Comparison of ENCODE assay signal across 8 cellular contexts in the genomic region with DNA sequence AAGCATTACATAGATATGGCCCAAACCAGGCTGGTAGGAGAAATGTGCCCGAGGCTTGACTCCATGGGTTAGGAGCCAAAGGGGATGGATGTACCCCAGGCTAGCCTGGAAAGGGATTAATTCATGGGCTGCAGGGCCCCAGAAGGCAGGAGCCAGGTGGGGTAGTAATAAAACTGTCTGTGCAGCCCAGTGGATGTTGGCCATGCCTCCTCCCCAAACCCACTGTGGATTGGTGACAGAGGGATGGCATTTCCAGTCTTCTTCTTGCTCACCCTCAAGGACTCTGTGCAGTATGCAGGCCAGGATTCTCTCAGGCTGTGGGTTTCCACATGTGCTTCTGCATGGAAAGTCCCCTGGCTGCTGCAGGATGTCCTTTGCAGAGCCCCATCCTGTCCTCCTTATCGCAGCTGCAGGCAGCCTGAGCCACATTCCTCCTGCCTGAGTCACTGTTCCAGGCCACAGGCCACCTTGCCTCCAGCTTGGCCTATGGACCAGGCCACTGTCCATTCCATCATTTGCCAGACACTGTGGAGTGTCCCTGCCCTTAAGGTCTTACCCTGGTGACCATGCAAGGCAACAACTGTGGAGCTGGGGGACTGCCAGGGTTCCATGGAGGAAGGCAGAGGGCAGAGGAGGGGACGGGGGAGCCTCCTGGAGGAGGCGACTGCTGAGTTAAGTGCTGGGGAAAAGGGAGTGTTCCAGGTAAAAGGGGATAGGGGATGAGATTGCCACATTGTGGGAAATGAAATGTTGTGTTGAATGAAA. TPM values are rescaled to one million over a fixed set of nuclear protein-coding genes. Genes with fewer than 3 reads are reported as not detected.
A peak's percentile ranks its signal among the peaks of the same experiment; 100 is the strongest.
DNase-seq lines count a peak whose midpoint lies in the region; ATAC-seq, FAIRE-seq and TF ChIP-seq lines count a peak whose summit lies in the region.

No MANE protein-coding gene starts in this region.

- TF ChIP-seq CTCF in A549 (IDR thresholded peaks at IDR 0.05): no peak
- no peak for TF ChIP-seq CTCF in heart right ventricle (IDR thresholded peaks at IDR 0.05)

- peak overlapping the region; percentile 82 to 96 for H3K27ac ChIP-seq in A549
- peak overlapping the region in 9 of 10 donors; percentile 56 to 76 (median 70) for H3K27ac ChIP-seq in heart right ventricle

- ATAC-seq in A549 (peak; percentile 83), SK-N-SH treated with all-trans-retinoic acid at 6 μM for 48 hours (peak; percentile 94), heart right ventricle (peak; percentile 83 to 97 (median 93))
- ATAC-seq in stimulated activated naive CD8-positive, alpha-beta T cell treated with anti-CD3 and anti-CD28 coated beads, Interleukin-15, Interleukin-2, amounts not matched to agents 100 U/mL and 50 U/mL, for 24 hours: peak; percentile 32

- H3K4me3 ChIP-seq in A549 (no peak overlapping the region), heart right ventricle (no peak overlapping the region)

- no peak for FAIRE-seq in A549 (lab: Jason Lieb, UNC)
- FAIRE-seq in H54 (lab: Jason Lieb, UNC): peak; percentile 87

- no peaks in the 10 kb centered on the region for H3K27me3 ChIP-seq in heart right ventricle

- no peak for TF ChIP-seq RAD21 in A549 (conservative IDR thresholded peaks at IDR 0.05 in 1 of 2, IDR thresholded peaks at IDR 0.05 in 1 of 2)

- 49% methylated on average over 3 of the region's 4 CpGs for WGBS in A549 (ENCODE audit: missing lambda C conversion rate)
- WGBS in heart right ventricle, 2 donors: 56 to 58% methylated on average over 4 of the region's 4 CpGs

- peak; percentile 43 to 79 for DNase-seq in A549 (ENCODE audit: low read depth in 1 of 2, low spot score in 1 of 2)
- DNase-seq in H54 (ENCODE audit: insufficient read length, low spot score): peak; percentile 45
- DNase-seq in heart right ventricle: peak; percentile 65 to 77
- peak; percentile 9 for DNase-seq in stimulated activated naive CD8-positive, alpha-beta T cell treated with anti-CD3 and anti-CD28 coated beads, Interleukin-15, Interleukin-2, amounts not matched to agents 100 U/mL and 50 U/mL, for 24 hours
- no peak for DNase-seq in stimulated activated CD8-positive, alpha-beta memory T cell treated with anti-CD3 and anti-CD28 coated beads, Interleukin-4, amount 100 ng/mL, for 48 hours
- DNase-seq in SHP77 (lab: John Stamatoyannopoulos, UW): no peak
- DNase-seq in NCI-H2227 (lab: John Stamatoyannopoulos, UW; ENCODE audit: unreplicated experiment): no peak

- no peaks in the 10 kb centered on the region for H3K36me3 ChIP-seq in heart right ventricle

- H3K9me3 ChIP-seq in A549 (no peaks in the 10 kb centered on the region), heart right ventricle (no peaks in the 10 kb centered on the region)

- CTCF ChIA-PET in A549 (lab: Yijun Ruan, JAX): no interaction called here

- peak overlapping the region; percentile 57 for H3K4me2 ChIP-seq in A549

- intact Hi-C loops in heart right ventricle (cut with DNase I): loop anchor here in 2 of 10 donors (5.0 kb wide), 2 partner anchors 38 to 882 kb away; a partner anchor contains a TSS

- TF ChIP-seq POLR2A in A549 (IDR thresholded peaks at IDR 0.05; ENCODE audit: low read length) (no peak), H54 (IDR thresholded peaks at IDR 0.05; ENCODE audit: low read depth, low read length) (no peak)

- POLR2A ChIA-PET in A549 (lab: Yijun Ruan, JAX): no interaction called here

- H3K4me1 ChIP-seq in A549: peaks cover 86% of the 10 kb centered on the region
- H3K4me1 ChIP-seq in heart right ventricle: peaks cover 12 to 64% (median 53%) of the 10 kb centered on the region in 9 donors

- 0 out of 5 replicates have a peak, but pooled peaks of 1 of the 2 experiments have one; percentile 9 for TF ChIP-seq EP300 in A549 (IDR thresholded peaks at IDR 0.05)

TF ChIP-seq in A549, 52 proteins besides CTCF, POLR2A, EP300 and RAD21 (continues in another document):
- TF ChIP-seq HOXA7 (CRISPR knock-in tag; IDR thresholded peaks at IDR 0.05) (no peak), ZC3H11A (IDR thresholded peaks at IDR 0.05) (no peak), JUNB (IDR thresholded peaks at IDR 0.05) (0 out of 2 replicates have a peak, but pooled peaks have one; percentile 26), FOSL2 (IDR thresholded peaks at IDR 0.05) (peak; percentile 52; the same call in 1 of the 2 replicates), FOSL2 (CRISPR knock-in tag; IDR thresholded peaks at IDR 0.05) (peak; percentile 66), CEBPB (IDR thresholded peaks at IDR 0.05) (0 out of 4 replicates have a peak, but pooled peaks of 1 of the 2 experiments have one; percentile 0), GATA3 (IDR thresholded peaks at IDR 0.05; ENCODE audit: borderline replicate concordance) (peak; percentile 60; the same call in 1 of the 2 replicates)
- TF ChIP-seq, protein P1, sequence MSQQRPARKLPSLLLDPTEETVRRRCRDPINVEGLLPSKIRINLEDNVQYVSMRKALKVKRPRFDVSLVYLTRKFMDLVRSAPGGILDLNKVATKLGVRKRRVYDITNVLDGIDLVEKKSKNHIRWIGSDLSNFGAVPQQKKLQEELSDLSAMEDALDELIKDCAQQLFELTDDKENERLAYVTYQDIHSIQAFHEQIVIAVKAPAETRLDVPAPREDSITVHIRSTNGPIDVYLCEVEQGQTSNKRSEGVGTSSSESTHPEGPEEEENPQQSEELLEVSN (IDR thresholded peaks at IDR 0.05; ENCODE audit: borderline replicate concordance, low read depth): peak; percentile 34; the same call in 1 of the 2 replicates
- TF ChIP-seq, protein P2, sequence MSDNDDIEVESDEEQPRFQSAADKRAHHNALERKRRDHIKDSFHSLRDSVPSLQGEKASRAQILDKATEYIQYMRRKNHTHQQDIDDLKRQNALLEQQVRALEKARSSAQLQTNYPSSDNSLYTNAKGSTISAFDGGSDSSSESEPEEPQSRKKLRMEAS (IDR thresholded peaks at IDR 0.05): peak; percentile 71

TF ChIP-seq in SK-N-SH treated with all-trans-retinoic acid at 6 μM for 48 hours, 23 proteins besides CTCF, POLR2A, EP300 and RAD21 (continues in another document):
- no peak for TF ChIP-seq BACH2 (CRISPR knock-in tag; IDR thresholded peaks at IDR 0.05; ENCODE audit: borderline replicate concordance)
- TF ChIP-seq ZNF8 (CRISPR knock-in tag; IDR thresholded peaks at IDR 0.05): no peak
- TF ChIP-seq, protein P3, sequence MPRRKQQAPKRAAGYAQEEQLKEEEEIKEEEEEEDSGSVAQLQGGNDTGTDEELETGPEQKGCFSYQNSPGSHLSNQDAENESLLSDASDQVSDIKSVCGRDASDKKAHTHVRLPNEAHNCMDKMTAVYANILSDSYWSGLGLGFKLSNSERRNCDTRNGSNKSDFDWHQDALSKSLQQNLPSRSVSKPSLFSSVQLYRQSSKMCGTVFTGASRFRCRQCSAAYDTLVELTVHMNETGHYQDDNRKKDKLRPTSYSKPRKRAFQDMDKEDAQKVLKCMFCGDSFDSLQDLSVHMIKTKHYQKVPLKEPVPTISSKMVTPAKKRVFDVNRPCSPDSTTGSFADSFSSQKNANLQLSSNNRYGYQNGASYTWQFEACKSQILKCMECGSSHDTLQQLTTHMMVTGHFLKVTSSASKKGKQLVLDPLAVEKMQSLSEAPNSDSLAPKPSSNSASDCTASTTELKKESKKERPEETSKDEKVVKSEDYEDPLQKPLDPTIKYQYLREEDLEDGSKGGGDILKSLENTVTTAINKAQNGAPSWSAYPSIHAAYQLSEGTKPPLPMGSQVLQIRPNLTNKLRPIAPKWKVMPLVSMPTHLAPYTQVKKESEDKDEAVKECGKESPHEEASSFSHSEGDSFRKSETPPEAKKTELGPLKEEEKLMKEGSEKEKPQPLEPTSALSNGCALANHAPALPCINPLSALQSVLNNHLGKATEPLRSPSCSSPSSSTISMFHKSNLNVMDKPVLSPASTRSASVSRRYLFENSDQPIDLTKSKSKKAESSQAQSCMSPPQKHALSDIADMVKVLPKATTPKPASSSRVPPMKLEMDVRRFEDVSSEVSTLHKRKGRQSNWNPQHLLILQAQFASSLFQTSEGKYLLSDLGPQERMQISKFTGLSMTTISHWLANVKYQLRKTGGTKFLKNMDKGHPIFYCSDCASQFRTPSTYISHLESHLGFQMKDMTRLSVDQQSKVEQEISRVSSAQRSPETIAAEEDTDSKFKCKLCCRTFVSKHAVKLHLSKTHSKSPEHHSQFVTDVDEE (CRISPR knock-in tag; IDR thresholded peaks at IDR 0.05): no peak
- TF ChIP-seq CSDC2 (CRISPR knock-in tag; IDR thresholded peaks at IDR 0.05): no peak
- TF ChIP-seq ISL1 (CRISPR knock-in tag; IDR thresholded peaks at IDR 0.05): no peak
- no peak for TF ChIP-seq PPARA (CRISPR knock-in tag; IDR thresholded peaks at IDR 0.05; ENCODE audit: borderline replicate concordance)
- TF ChIP-seq OSR1 (CRISPR knock-in tag; IDR thresholded peaks at IDR 0.05): no peak
- TF ChIP-seq SNAI2 (CRISPR knock-in tag; IDR thresholded peaks at IDR 0.05): no peak
- TF ChIP-seq ZFP30 (CRISPR knock-in tag; IDR thresholded peaks at IDR 0.05): no peak
- TF ChIP-seq, protein P4, sequence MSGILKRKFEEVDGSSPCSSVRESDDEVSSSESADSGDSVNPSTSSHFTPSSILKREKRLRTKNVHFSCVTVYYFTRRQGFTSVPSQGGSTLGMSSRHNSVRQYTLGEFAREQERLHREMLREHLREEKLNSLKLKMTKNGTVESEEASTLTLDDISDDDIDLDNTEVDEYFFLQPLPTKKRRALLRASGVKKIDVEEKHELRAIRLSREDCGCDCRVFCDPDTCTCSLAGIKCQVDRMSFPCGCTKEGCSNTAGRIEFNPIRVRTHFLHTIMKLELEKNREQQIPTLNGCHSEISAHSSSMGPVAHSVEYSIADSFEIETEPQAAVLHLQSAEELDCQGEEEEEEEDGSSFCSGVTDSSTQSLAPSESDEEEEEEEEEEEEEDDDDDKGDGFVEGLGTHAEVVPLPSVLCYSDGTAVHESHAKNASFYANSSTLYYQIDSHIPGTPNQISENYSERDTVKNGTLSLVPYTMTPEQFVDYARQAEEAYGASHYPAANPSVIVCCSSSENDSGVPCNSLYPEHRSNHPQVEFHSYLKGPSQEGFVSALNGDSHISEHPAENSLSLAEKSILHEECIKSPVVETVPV (CRISPR knock-in tag; IDR thresholded peaks at IDR 0.05): no peak

RNA-seq across cellular contexts. Expression of a gene that starts 38.9 kb away (rescaled TPM):
- polyA plus RNA-seq in A549 (2011; rRNA removed) (22.1 and 22.4 TPM in 2 replicates), A549 (2017; fragmentation: RNase III; extraction: RNeasy Plus Mini Kit Qiagen cat#74134 plus additional on column Dnase treatment) (30.8 to 34.4 TPM (median 33.3 TPM) in 3 replicates), heart right ventricle (10 to 100 TPM; 17.3 to 24.5 TPM)
- 24.2 TPM in 2 replicates for polyA plus RNA-seq in A549 (2012; cell fraction: cytosol; rRNA removed)
- polyA plus RNA-seq in A549 (2012; cell fraction: nucleus; rRNA removed): 18.3 and 31.9 TPM in 2 replicates
- polyA minus RNA-seq in A549 (2011; rRNA and poly(A)+ RNA removed): 13.1 TPM in 2 replicates
- total RNA-seq in heart right ventricle: 10 to 100 TPM; 19.5 to 28.4 (median 25.5) TPM

Comparison
In these comparisons a context has a peak if more than half of its experiments do, and no peak if none do; other contexts are left out.
1. ATAC-seq: peak in every context shown above with its lines; median percentile 94 in SK-N-SH treated with all-trans-retinoic acid at 6 μM for 48 hours; 93 in heart right ventricle; 83 in A549; 32 in stimulated activated naive CD8-positive, alpha-beta T cell treated with anti-CD3 and anti-CD28 coated beads, Interleukin-15, Interleukin-2, amounts not matched to agents 100 U/mL and 50 U/mL, for 24 hours.
2. DNase-seq: peak in A549 (2 of 2), H54 (single experiment), heart right ventricle (2 of 2) and stimulated activated naive CD8-positive, alpha-beta T cell treated with anti-CD3 and anti-CD28 coated beads, Interleukin-15, Interleukin-2, amounts not matched to agents 100 U/mL and 50 U/mL, for 24 hours (single experiment); none in stimulated activated CD8-positive, alpha-beta memory T cell treated with anti-CD3 and anti-CD28 coated beads, Interleukin-4, amount 100 ng/mL, for 48 hours (single experiment), SHP77 (0 of 2) and NCI-H2227 (single experiment).